Comparison of ENCODE assay signal across 1 cellular context in genomic region chr7:74173866-74174605, GRCh38.
TF ChIP-seq lines count a peak whose summit lies in the region.

Gene EIF4H, plus strand, starts transcription at chr7:74174356. Its CDS starts 28 bp downstream, at chr7:74174384.

TF ChIP-seq in A549, 52 proteins besides CTCF, POLR2A, EP300 and RAD21 (continued from another document):
- TF ChIP-seq REST (IDR thresholded peaks at IDR 0.05) (no peak), EHMT2 (IDR thresholded peaks at IDR 0.05; ENCODE audit: low read depth) (no peak), GATA3 (IDR thresholded peaks at IDR 0.05; ENCODE audit: borderline replicate concordance) (no peak), RARB (CRISPR knock-in tag; IDR thresholded peaks at IDR 0.05) (no peak), PHF8 (IDR thresholded peaks at IDR 0.05; ENCODE audit: borderline replicate concordance, low read depth) (peak; percentile 89; the same call in 1 of the 2 replicates), RNF2 (IDR thresholded peaks at IDR 0.05; ENCODE audit: borderline replicate concordance, low read depth) (0 out of 2 replicates have a peak, but pooled peaks have one; percentile 81), CHD4 (IDR thresholded peaks at IDR 0.05; ENCODE audit: borderline replicate concordance) (no peak), CEBPB (IDR thresholded peaks at IDR 0.05) (no peak), NPAS2 (CRISPR knock-in tag; IDR thresholded peaks at IDR 0.05; ENCODE audit: borderline replicate concordance) (peak; percentile 76), FOSL2 (IDR thresholded peaks at IDR 0.05) (no peak), FOSL2 (CRISPR knock-in tag; IDR thresholded peaks at IDR 0.05) (peak; percentile 9; the same call in 1 of the 2 replicates), KDM5A (IDR thresholded peaks at IDR 0.05) (peak; percentile 44; the same call in 1 of the 2 replicates), JUNB (IDR thresholded peaks at IDR 0.05) (no peak), HOXB13 (CRISPR knock-in tag; IDR thresholded peaks at IDR 0.05; ENCODE audit: low read depth) (0 out of 2 replicates have a peak, but pooled peaks have one; percentile 39), FOXS1 (CRISPR knock-in tag; IDR thresholded peaks at IDR 0.05) (no peak), SMC3 (IDR thresholded peaks at IDR 0.05) (no peak), NFE2L2 (conservative IDR thresholded peaks at IDR 0.05; ENCODE audit: low read length) (no peak), BHLHE40 (IDR thresholded peaks at IDR 0.05; ENCODE audit: low read depth, low read length) (peak; percentile 59; the same call in 1 of the 2 replicates), ZNF302 (CRISPR knock-in tag; IDR thresholded peaks at IDR 0.05) (no peak), MYC (IDR thresholded peaks at IDR 0.05; ENCODE audit: borderline replicate concordance, low read length) (peak; percentile 97), ESRRA (IDR thresholded peaks at IDR 0.05; ENCODE audit: borderline replicate concordance, low read length) (no peak), HEYL (CRISPR knock-in tag; IDR thresholded peaks at IDR 0.05) (no peak), MAFK (IDR thresholded peaks at IDR 0.05; ENCODE audit: partially characterized antibody) (no peak), USF2 (IDR thresholded peaks at IDR 0.05) (peak; percentile 76), HOXA7 (CRISPR knock-in tag; IDR thresholded peaks at IDR 0.05) (no peak), CBX8 (IDR thresholded peaks at IDR 0.05) (no peak), NR3C1 (IDR thresholded peaks at IDR 0.05) (no peak)
